In genomic region chr22:23265389-23265700, GRCh38 we compare ENCODE assay signal across 24 cellular contexts.
A peak's percentile ranks its signal among the peaks of the same experiment; 100 is the strongest.
DNase-seq lines count a peak whose midpoint lies in the region; ATAC-seq and TF ChIP-seq lines count a peak whose summit lies in the region.
"Had no signal": no experiment of that assay in that cellular context is flagged by ENCODE, and none has a peak within 500 bp of the region (broad histone marks: within the 10 kb centered on the region; RNA-seq: fewer than 3 reads in every experiment).

No MANE protein-coding gene starts in this region.

- TF ChIP-seq CTCF in breast epithelium (IDR thresholded peaks at IDR 0.05) (no peak), MCF 10A (IDR thresholded peaks at IDR 0.05; ENCODE audit: unreplicated experiment) (no peak), adrenal gland (IDR thresholded peaks at IDR 0.05) (no peak), right lobe of liver (IDR thresholded peaks at IDR 0.05) (no peak), tibial artery (IDR thresholded peaks at IDR 0.05) (no peak)

- POLR2A ChIA-PET in MCF 10A (lab: Yijun Ruan, JAX) = interaction anchor here (0.9 kb wide), 1 partner anchor 59 kb away, joined by 3 read pairs; no protein-coding TSS in a partner anchor

- no peaks in the 10 kb centered on the region for H3K4me1 Mint-ChIP-seq in MCF 10A (ENCODE audit: insufficient read depth, unreplicated experiment)
- H3K4me1 Mint-ChIP-seq in activated T-cell treated with anti-CD3 and anti-CD28 coated beads, Interleukin-2, amount 50 U/mL, for 4 hours (ENCODE audit: low read depth) = peaks cover 6% of the 10 kb centered on the region

- DNase-seq in breast epithelium (ENCODE audit: low spot score in 2 of 2) = no peak
- DNase-seq in MCF 10A (ENCODE audit: unreplicated experiment) = no peak
- no peak for DNase-seq in adrenal gland
- DNase-seq in right lobe of liver = no peak
- no peak for DNase-seq in tibial artery
- no peak for DNase-seq in activated T-cell treated with anti-CD3 and anti-CD28 coated beads, Interleukin-2, amount 50 U/mL, for 4 hours
- DNase-seq in LoVo (ENCODE audit: low spot score) = no peak
- DNase-seq: 8988T; CD4-positive, CD25-positive, alpha-beta regulatory T cell; COR-L47; DMS 273 treated with DMSO at 0.1 percent for 48 hours; DND-41; H7; NCI-H1417; NCI-H187; NCI-H2227 treated with DMSO at 0.1 percent for 48 hours; NCI-H524; NCI-H82; PC-3; RPMI8226; SIG-M5 had no signal

- H3K9me3 ChIP-seq in breast epithelium = no peaks in the 10 kb centered on the region
- H3K9me3 ChIP-seq in adrenal gland (replicated peaks in 1 of 3) = no peaks in the 10 kb centered on the region
- H3K9me3 ChIP-seq in right lobe of liver = no peaks in the 10 kb centered on the region
- H3K9me3 ChIP-seq in tibial artery = no peaks in the 10 kb centered on the region

- H3K27me3 Mint-ChIP-seq in MCF 10A (ENCODE audit: insufficient read depth, unreplicated experiment) = no peaks in the 10 kb centered on the region
- no peaks in the 10 kb centered on the region for H3K27me3 Mint-ChIP-seq in activated T-cell treated with anti-CD3 and anti-CD28 coated beads, Interleukin-2, amount 50 U/mL, for 4 hours (ENCODE audit: low read depth)
- H3K27me3 Mint-ChIP-seq: B cell; CD4-positive, CD25-positive, alpha-beta regulatory T cell had no signal

- H3K27ac ChIP-seq in breast epithelium (peak overlapping the region; percentile 71 to 79), adrenal gland (peak overlapping the region; percentile 73 to 91 (median 84)), right lobe of liver (peak overlapping the region; percentile 28 to 83 (median 81)), tibial artery (peak overlapping the region; percentile 39 to 58)

- BruUV-seq in MCF 10A (replicated peaks; lab: Mats Ljungman, UMichigan) = no TSS peak

- no peak for ATAC-seq in right lobe of liver
- ATAC-seq in activated T-cell treated with anti-CD3 and anti-CD28 coated beads, Interleukin-2, amount 50 U/mL, for 4 hours = no peak
- no peak for ATAC-seq in GM21367 (IDR thresholded peaks at IDR 0.05; ENCODE audit: unreplicated experiment)
- ATAC-seq: PC-3 had no signal

- TF ChIP-seq POLR2A in breast epithelium (IDR thresholded peaks at IDR 0.05) (no peak), adrenal gland (IDR thresholded peaks at IDR 0.05) (no peak), right lobe of liver (IDR thresholded peaks at IDR 0.05) (no peak)

- 44 to 54% (median 47%) methylated on average over 6 to 7 of the region's 7 CpGs for WGBS in adrenal gland, 4 donors
- WGBS in right lobe of liver (ENCODE audit: insufficient coverage, low coverage, low lambda C conversion rate, missing lambda C conversion rate) = 92% methylated on average over 2 of the region's 7 CpGs

- H3K4me3 ChIP-seq in breast epithelium (no peak overlapping the region), adrenal gland (no peak overlapping the region), right lobe of liver (no peak overlapping the region), tibial artery (no peak overlapping the region)

- H3K36me3 ChIP-seq in breast epithelium = no peaks in the 10 kb centered on the region
- H3K36me3 ChIP-seq in adrenal gland (replicated peaks in 1 of 2) = peaks cover 0 to 29% of the 10 kb centered on the region in 2 donors
- H3K36me3 ChIP-seq in right lobe of liver = peaks cover 0 to 24% (median 8%) of the 10 kb centered on the region in 4 donors
- peaks cover 43 to 89% (median 73%) of the 10 kb centered on the region in 3 donors for H3K36me3 ChIP-seq in tibial artery

- H3K4me3 Mint-ChIP-seq in MCF 10A (ENCODE audit: unreplicated experiment) = no peak overlapping the region
- H3K4me3 Mint-ChIP-seq in activated T-cell treated with anti-CD3 and anti-CD28 coated beads, Interleukin-2, amount 50 U/mL, for 4 hours = no peak overlapping the region
- H3K4me3 Mint-ChIP-seq: B cell; CD4-positive, CD25-positive, alpha-beta regulatory T cell had no signal

- H3K27me3 ChIP-seq in breast epithelium (no peaks in the 10 kb centered on the region), adrenal gland (no peaks in the 10 kb centered on the region), right lobe of liver (no peaks in the 10 kb centered on the region), tibial artery (no peaks in the 10 kb centered on the region)

- H3K4me1 ChIP-seq in breast epithelium (no peaks in the 10 kb centered on the region), adrenal gland (replicated peaks in 1 of 2) (peaks cover 5 to 19% of the 10 kb centered on the region in 2 donors), right lobe of liver (peaks cover 0 to 16% (median 4%) of the 10 kb centered on the region in 4 donors), tibial artery (peaks cover 0 to 15% (median 7%) of the 10 kb centered on the region in 4 donors)

- intact Hi-C loops in breast epithelium (cut with DNase I; ENCODE audit: low total_unique reads) (no loop called here), MCF 10A (cut with micrococcal nuclease) (no loop called here), adrenal gland (cut with DNase I) (no loop called here), right lobe of liver (cut with DNase I) (no loop called here), tibial artery (cut with DNase I; ENCODE audit: low total_unique reads) (no loop called here)

- H3K9me3 Mint-ChIP-seq in MCF 10A (ENCODE audit: unreplicated experiment) = no peaks in the 10 kb centered on the region
- H3K9me3 Mint-ChIP-seq in activated T-cell treated with anti-CD3 and anti-CD28 coated beads, Interleukin-2, amount 50 U/mL, for 4 hours = no peaks in the 10 kb centered on the region
- H3K9me3 Mint-ChIP-seq: CD4-positive, CD25-positive, alpha-beta regulatory T cell; IgD-negative memory B cell had no signal

- peaks cover 82% of the 10 kb centered on the region for H3K36me3 Mint-ChIP-seq in MCF 10A (ENCODE audit: insufficient read depth, unreplicated experiment)
- peaks cover 11% of the 10 kb centered on the region for H3K36me3 Mint-ChIP-seq in activated T-cell treated with anti-CD3 and anti-CD28 coated beads, Interleukin-2, amount 50 U/mL, for 4 hours (ENCODE audit: insufficient read depth)

- H3K27ac Mint-ChIP-seq in MCF 10A (ENCODE audit: low read depth, unreplicated experiment) = no peak overlapping the region
- H3K27ac Mint-ChIP-seq: B cell had no signal

- CTCF ChIA-PET in MCF 10A (lab: Yijun Ruan, JAX) = interaction anchor here (0.9 to 1.7 kb wide), 3 partner anchors 17 to 91 kb away, joined by 3 to 5 read pairs (median 5); no protein-coding TSS in a partner anchor
